Comparison of ENCODE assay signal across 17 cellular contexts in the genomic region with DNA sequence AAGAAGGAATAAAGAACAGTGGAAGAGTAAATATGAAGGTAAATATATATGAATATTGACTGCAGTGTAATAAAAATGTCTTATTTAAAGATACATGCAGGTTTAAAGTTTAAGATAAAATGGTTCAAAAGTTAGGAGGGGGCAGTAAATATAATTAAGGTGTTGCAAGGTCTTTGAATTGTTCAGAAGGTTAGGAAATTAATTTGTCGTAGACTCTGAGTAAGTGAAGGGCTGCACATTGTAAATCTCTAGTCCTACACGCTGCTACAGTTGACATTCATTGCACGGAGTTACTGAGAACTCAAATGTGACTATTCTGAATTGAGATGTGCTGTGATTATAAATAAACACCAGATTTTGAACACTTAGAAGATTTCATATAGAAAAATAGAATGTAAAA.
DNase-seq lines count a peak whose midpoint lies in the region; ATAC-seq, FAIRE-seq and TF ChIP-seq lines count a peak whose summit lies in the region.
"Had no signal": no experiment of that assay in that cellular context is flagged by ENCODE, and none has a peak within 500 bp of the region (broad histone marks: within the 10 kb centered on the region; RNA-seq: fewer than 3 reads in every experiment).

No MANE protein-coding gene starts in this region.

- H3K79me2 ChIP-seq in mammary epithelial cell (ENCODE audit: insufficient read depth, low read length), result no peaks in the 10 kb centered on the region

- H2AFZ ChIP-seq in mammary epithelial cell (ENCODE audit: low read depth, low read length), result no peak overlapping the region

- no peak overlapping the region for H3K4me2 ChIP-seq in mammary epithelial cell (ENCODE audit: insufficient read depth, low read depth, low read length)

- no peak for TF ChIP-seq POLR2A in NB4 (IDR thresholded peaks at IDR 0.05; ENCODE audit: extremely low read depth, insufficient read length)

- no TSS peak for BruUV-seq in mammary epithelial cell (replicated peaks; lab: Mats Ljungman, UMichigan)

- no peak overlapping the region for H3K27ac ChIP-seq in mammary epithelial cell (ENCODE audit: insufficient read depth, low read depth, low read length)
- H3K27ac ChIP-seq in RWPE1, result no peak overlapping the region

- intact Hi-C loops in mammary epithelial cell (cut with micrococcal nuclease), result no loop called here

- no peaks in the 10 kb centered on the region for H4K20me1 ChIP-seq in mammary epithelial cell (ENCODE audit: insufficient read depth, low read length)

- in situ Hi-C loops in mammary epithelial cell (cut with MboI; ENCODE audit: low sequenced_read_pairs in 2 of 2), result no loop called here

- dilution Hi-C loops in mammary epithelial cell (cut with HindIII; ENCODE audit: low sequenced_read_pairs), result loop anchor here (10.0 kb wide), 2 partner anchors 149 to 199 kb away; a partner anchor contains a TSS

- no peak overlapping the region for H3K9ac ChIP-seq in mammary epithelial cell (ENCODE audit: insufficient read depth, low read length)

- CTCF ChIA-PET in mammary epithelial cell (lab: Charles Lee; ENCODE audit: low non-redundant PET), result no interaction called here
- CTCF ChIA-PET in RWPE1 (lab: Yijun Ruan, JAX), result no interaction called here

- ATAC-seq in activated CD4-positive, CD25-positive, alpha-beta regulatory T cell treated with anti-CD3 and anti-CD28 coated beads, Interleukin-2, amount 50 U/mL, for 24 hours, result no peak

- no peaks in the 10 kb centered on the region for H3K36me3 ChIP-seq in mammary epithelial cell (ENCODE audit: insufficient read depth, low read length)

- WGBS in mammary epithelial cell (ENCODE audit: low coverage, missing lambda C conversion rate), result 77% methylated on average over 3 of the region's 3 CpGs

- TF ChIP-seq CTCF in NB4 (IDR thresholded peaks at IDR 0.05; ENCODE audit: low read depth, low read length), result no peak
- no peak for TF ChIP-seq CTCF in mammary epithelial cell (conservative IDR thresholded peaks at IDR 0.05 in 1 of 2, IDR thresholded peaks at IDR 0.05 in 1 of 2; ENCODE audit: extremely low read depth in 1 of 2, insufficient read depth in 1 of 2, low read depth in 1 of 2, low read length in 2 of 2)
- TF ChIP-seq CTCF in RWPE1 (conservative IDR thresholded peaks at IDR 0.05; ENCODE audit: low read depth), result no peak

- POLR2A ChIA-PET in RWPE1 (lab: Yijun Ruan, JAX; ENCODE audit: low non-redundant PET), result no interaction called here

- no peaks in the 10 kb centered on the region for H3K4me1 ChIP-seq in mammary epithelial cell (ENCODE audit: insufficient read depth, low read length)

- DNase-seq in NB4 (ENCODE audit: low read depth) (peak; percentile 55), NOMO-1 treated with DMSO at 0.1 percent for 48 hours (lab: John Stamatoyannopoulos, UW; ENCODE audit: unreplicated experiment) (peak; percentile 69), mammary epithelial cell (no peak), RWPE1 (ENCODE audit: low spot score) (no peak)
- DNase-seq: C1 segment of cervical spinal cord; Calu3; CD4-positive, alpha-beta memory T cell; COR-L47; DMS53; DMS79 treated with DMSO at 0.1 percent for 48 hours; GF-D8; GOT3; H7; HCEC 1CT had no signal

- H3K4me3 ChIP-seq in NB4 (ENCODE audit: low read depth, low read length) (no peak overlapping the region), mammary epithelial cell (replicated peaks in 1 of 3; ENCODE audit: insufficient read depth in 1 of 3, low read depth in 2 of 3, low read length in 3 of 3) (no peak overlapping the region)

- no peaks in the 10 kb centered on the region for H3K27me3 ChIP-seq in mammary epithelial cell (ENCODE audit: insufficient read depth, low read length)

- no peaks in the 10 kb centered on the region for H3K9me3 ChIP-seq in mammary epithelial cell (replicated peaks; ENCODE audit: insufficient read depth, low read length)

- peak; percentile 5 for FAIRE-seq in colon (lab: Jason Lieb, UNC)
- FAIRE-seq: GM12892 had no signal

Comparison
In these comparisons a context has a peak if more than half of its experiments do, and no peak if none do; other contexts are left out.
1. DNase-seq: peak in NB4 (single experiment) and NOMO-1 treated with DMSO at 0.1 percent for 48 hours (single experiment); none in mammary epithelial cell (single experiment) and RWPE1 (single experiment).